In genomic region chr7:28195925-28196324, GRCh38 we compare ENCODE assay signal across 1 cellular context.
TF ChIP-seq lines count a peak whose summit lies in the region.

No MANE protein-coding gene starts in this region.

TF ChIP-seq in HEK293, 187 proteins besides CTCF, POLR2A, EP300 and RAD21 (continued from another document):
- 0 out of 2 replicates have a peak, but pooled peaks have one; percentile 18 for TF ChIP-seq PRDM10 (tag by site-specific recombination; IDR thresholded peaks at IDR 0.05)
- TF ChIP-seq IKZF3 (tag by site-specific recombination; IDR thresholded peaks at IDR 0.05) = no peak
TF ChIP-seq in HEK293: peak in this region for 2.
